Comparison of ENCODE assay signal across 26 cellular contexts in the genomic region with DNA sequence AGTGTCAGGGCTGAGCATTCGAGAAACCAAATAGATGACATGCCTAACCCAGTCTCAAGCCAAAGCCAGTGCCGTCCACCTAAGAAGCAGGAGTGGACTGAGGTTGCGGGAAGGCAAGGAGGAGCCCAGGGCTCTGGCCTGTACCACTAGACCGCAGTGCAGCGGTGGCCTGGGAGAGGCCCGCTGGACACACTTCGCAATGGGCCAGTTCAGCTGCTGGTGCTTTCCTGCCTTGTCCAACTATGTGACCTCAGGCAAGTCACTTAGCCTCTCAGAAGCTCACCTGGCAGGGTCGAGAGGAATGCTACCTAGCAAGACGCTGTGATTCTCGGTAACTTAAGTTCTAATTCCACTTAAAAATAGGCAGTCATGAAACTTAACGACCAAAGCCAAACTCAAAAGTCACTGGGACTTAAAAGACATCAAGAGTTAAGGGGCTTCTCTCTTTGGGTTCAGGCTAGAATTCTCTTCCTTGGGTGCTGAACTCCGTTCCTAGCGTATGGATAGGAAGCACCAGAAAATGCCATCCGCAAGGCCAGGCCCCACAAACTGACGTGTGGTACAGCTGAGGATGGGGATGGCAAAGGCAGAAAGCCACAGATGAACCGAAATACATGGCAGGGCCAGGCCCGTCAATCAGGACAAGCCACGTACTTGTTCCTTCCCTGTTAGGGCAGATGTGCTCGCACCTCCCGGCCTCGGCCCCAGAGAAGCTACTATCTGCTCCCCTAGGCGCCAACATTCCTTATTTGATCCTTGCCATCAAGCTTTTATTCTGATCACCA. TPM values are rescaled to one million over a fixed set of nuclear protein-coding genes. Genes with fewer than 3 reads are reported as not detected.
DNase-seq lines count a peak whose midpoint lies in the region; ATAC-seq, FAIRE-seq and TF ChIP-seq lines count a peak whose summit lies in the region.
"Had no signal": no experiment of that assay in that cellular context is flagged by ENCODE, and none has a peak within 500 bp of the region (broad histone marks: within the 10 kb centered on the region; RNA-seq: fewer than 3 reads in every experiment).

No MANE protein-coding gene starts in this region.

- 83 to 91% methylated on average over 19 to 22 of the region's 22 CpGs for WGBS in body of pancreas, 2 donors
- WGBS in psoas muscle, 3 donors, result 75 to 92% (median 82%) methylated on average over 22 of the region's 22 CpGs
- 91% methylated on average over 22 of the region's 22 CpGs for WGBS in hepatocyte (ENCODE audit: low lambda C conversion rate, missing lambda C conversion rate)

- DNase-seq in body of pancreas (peak in 1 of 4 donors; percentile 18), islet precursor cell (peak; percentile 76), psoas muscle (peak in 1 of 2 donors; percentile 48), GM19239 (ENCODE audit: insufficient read length, low spot score) (no peak), AML-193 (lab: John Stamatoyannopoulos, UW) (no peak), hepatocyte (ENCODE audit: low spot score) (no peak)
- DNase-seq: ACHN; activated CD4-positive, alpha-beta T cell treated with anti-CD3 and anti-CD28 coated beads for 1 hour; activated CD8-positive, alpha-beta T cell treated with anti-CD3 and anti-CD28 coated beads for 36 hours; activated gamma-delta T cell treated with Interleukin-2 at 50 U/mL for 16 hours; colonic mucosa; EL; endodermal cell; left colon; midbrain; NCI-H1092; NCI-H187; NCI-H2171 treated with DMSO at 0.1 percent for 48 hours; NCI-H524; PC-9; stimulated activated CD8-positive, alpha-beta memory T cell treated with anti-CD3 and anti-CD28 coated beads, Interleukin-4, amount 100 ng/mL, for 48 hours; stomach had no signal

- H3K36me3 ChIP-seq in body of pancreas (replicated peaks in 1 of 2; ENCODE audit: insufficient read depth in 1 of 2, low read depth in 2 of 2), result no peaks in the 10 kb centered on the region
- peaks cover 0 to 6% of the 10 kb centered on the region in 2 donors for H3K36me3 ChIP-seq in psoas muscle (ENCODE audit: insufficient read depth in 1 of 2, low read depth in 1 of 2)
- H3K36me3 ChIP-seq in hepatocyte (replicated peaks; ENCODE audit: insufficient read depth, low read depth), result no peaks in the 10 kb centered on the region
- H3K36me3 ChIP-seq: colonic mucosa had no signal

- H2AFZ ChIP-seq in hepatocyte, result no peak overlapping the region
- H2AFZ ChIP-seq: PC-9 had no signal

- no peak for FAIRE-seq in GM19239 (lab: Jason Lieb, UNC)
- FAIRE-seq: D721Med had no signal

- peaks cover 60% of the 10 kb centered on the region for H3K4me1 ChIP-seq in body of pancreas
- H3K4me1 ChIP-seq in psoas muscle, result peaks cover 90% of the 10 kb centered on the region
- peaks cover 12% of the 10 kb centered on the region for H3K4me1 ChIP-seq in hepatocyte (ENCODE audit: insufficient read depth)

- peaks cover 89% of the 10 kb centered on the region for H4K20me1 ChIP-seq in hepatocyte (ENCODE audit: insufficient read depth, poor library complexity, severe bottlenecking)

- H3K27me3 ChIP-seq in body of pancreas (no peaks in the 10 kb centered on the region), psoas muscle (ENCODE audit: insufficient read depth in 3 of 3, low read length in 2 of 3) (no peaks in the 10 kb centered on the region), hepatocyte (no peaks in the 10 kb centered on the region)
- H3K27me3 ChIP-seq: colonic mucosa, stomach had no signal

- intact Hi-C loops in body of pancreas (cut with DNase I), result no loop called here
- intact Hi-C loops in psoas muscle (cut with DNase I), result loop anchor here in 1 of 2 donors (2.0 kb wide), 1 partner anchor 41 kb away; no protein-coding TSS in a partner anchor

- H3K9me3 ChIP-seq in body of pancreas (no peaks in the 10 kb centered on the region), psoas muscle (no peaks in the 10 kb centered on the region), hepatocyte (ENCODE audit: low read depth) (no peaks in the 10 kb centered on the region)
- H3K9me3 ChIP-seq: colonic mucosa, stomach had no signal

- H3K4me3 ChIP-seq in body of pancreas (no peak overlapping the region), psoas muscle (no peak overlapping the region), hepatocyte (no peak overlapping the region)
- H3K4me3 ChIP-seq: colonic mucosa, PC-9, stomach had no signal

- no peak for TF ChIP-seq POLR2A in body of pancreas (IDR thresholded peaks at IDR 0.05)

- no peak overlapping the region for H3K4me2 ChIP-seq in hepatocyte
- H3K4me2 ChIP-seq: PC-9 had no signal

- H3K27ac ChIP-seq in C4-2B, result peak overlapping the region; percentile 10; the same call in 1 of the 2 replicates
- H3K27ac ChIP-seq in body of pancreas, result peak overlapping the region in 3 of 4 donors; percentile 4 to 96 (median 35)
- peak overlapping the region; percentile 98 for H3K27ac ChIP-seq in psoas muscle
- no peak overlapping the region for H3K27ac ChIP-seq in hepatocyte

- no peak for ATAC-seq in body of pancreas
- no peak for ATAC-seq in psoas muscle
- ATAC-seq in GM19455 (IDR thresholded peaks at IDR 0.05; ENCODE audit: unreplicated experiment), result no peak
- ATAC-seq: activated CD8-positive, alpha-beta T cell treated with anti-CD3 and anti-CD28 coated beads for 36 hours; HCT116; left colon had no signal

- H3K79me2 ChIP-seq in hepatocyte, result peaks cover 100% of the 10 kb centered on the region

- H3K9me2 ChIP-seq in hepatocyte (replicated peaks; ENCODE audit: insufficient read depth), result no peaks in the 10 kb centered on the region

- no peak for TF ChIP-seq CTCF in C4-2B (conservative IDR thresholded peaks at IDR 0.05)
- no peak for TF ChIP-seq CTCF in body of pancreas (IDR thresholded peaks at IDR 0.05)
- TF ChIP-seq CTCF in psoas muscle (IDR thresholded peaks at IDR 0.05), result no peak
- no peak for TF ChIP-seq CTCF in hepatocyte (IDR thresholded peaks at IDR 0.05; ENCODE audit: poor library complexity)

RNA-seq across cellular contexts. Expression of gene CTBP2, which starts 34.2 kb away (rescaled TPM):
- total RNA-seq in body of pancreas (10 to 100 TPM; 32.0 to 49.0 TPM), psoas muscle (10 to 100 TPM; 31.8 to 49.8 (median 33.8) TPM), hepatocyte (61.3 and 61.5 TPM in 2 replicates)
- polyA plus RNA-seq in psoas muscle (10 to 100 TPM; 14.7 to 41.8 (median 15.2) TPM), hepatocyte (81.0 and 85.3 TPM in 2 replicates)
